In genomic region chr14:105901226-105901625, GRCh38 we compare ENCODE assay signal across 35 cellular contexts.
"Had no signal": no experiment of that assay in that cellular context is flagged by ENCODE, and none has a peak within 500 bp of the region (broad histone marks: within the 10 kb centered on the region; RNA-seq: fewer than 3 reads in every experiment).

No MANE protein-coding gene starts in this region.

- H3K9me3 Mint-ChIP-seq: activated CD4-positive, alpha-beta T cell treated with anti-CD3 and anti-CD28 coated beads, Interleukin-2, amount 10 ng/mL, durations not matched to agents 7 days and 5 days; activated naive CD4-positive, alpha-beta T cell treated with anti-CD3 and anti-CD28 coated beads, Interleukin-2, amount 50 U/mL, for 24 hours; activated T-cell treated with anti-CD3 and anti-CD28 coated beads, Interleukin-2, amount 50 U/mL, for 24 hours; activated T-helper 2 cell treated with anti-CD3 and anti-CD28 coated beads, Interferon-gamma antibody, Interleukin-2, Interleukin-4, amounts not matched to agents 10 μg/mL and 5 μg/mL and 100 μg/mL, durations not matched to agents 14 hours and 24 hours and 36 hours; central memory CD8-positive, alpha-beta T cell had no signal

- H3K27ac Mint-ChIP-seq: activated CD4-positive, alpha-beta T cell treated with anti-CD3 and anti-CD28 coated beads for 36 hours; activated CD4-positive, alpha-beta T cell treated with anti-CD3 and anti-CD28 coated beads, Interleukin-2, amount 10 ng/mL, durations not matched to agents 7 days and 5 days; activated CD8-positive, alpha-beta T cell treated with anti-CD3 and anti-CD28 coated beads, Interleukin-2, amount 10 ng/mL, durations not matched to agents 7 days and 5 days; activated naive CD4-positive, alpha-beta T cell treated with anti-CD3 and anti-CD28 coated beads, Interleukin-2, amount 50 U/mL, for 24 hours; activated naive CD8-positive, alpha-beta T cell treated with anti-CD3 and anti-CD28 coated beads, Interleukin-2, amount 10 ng/mL, durations not matched to agents 7 days and 5 days; activated T-cell treated with anti-CD3 and anti-CD28 coated beads, Interleukin-2, amount 50 U/mL, for 24 hours; activated T-helper 2 cell treated with anti-CD3 and anti-CD28 coated beads, Interferon-gamma antibody, Interleukin-2, Interleukin-4, amounts not matched to agents 10 μg/mL and 5 μg/mL and 100 μg/mL, durations not matched to agents 14 hours and 24 hours and 36 hours had no signal

- H3K4me1 Mint-ChIP-seq: activated naive CD4-positive, alpha-beta T cell treated with anti-CD3 and anti-CD28 coated beads, Interleukin-2, amount 50 U/mL, for 24 hours had no signal

- H3K27ac ChIP-seq: ascending aorta, cardiac muscle cell, PC-9, RWPE1, VCaP had no signal

- H3K4me1 ChIP-seq: ascending aorta had no signal

- H3K4me3 Mint-ChIP-seq: activated CD4-positive, alpha-beta T cell treated with anti-CD3 and anti-CD28 coated beads for 36 hours; activated CD4-positive, alpha-beta T cell treated with anti-CD3 and anti-CD28 coated beads, Interleukin-2, amount 10 ng/mL, durations not matched to agents 7 days and 5 days; activated CD8-positive, alpha-beta T cell treated with anti-CD3 and anti-CD28 coated beads, Interleukin-2, amount 10 ng/mL, durations not matched to agents 7 days and 5 days; activated naive CD4-positive, alpha-beta T cell treated with anti-CD3 and anti-CD28 coated beads, Interleukin-2, amount 50 U/mL, for 24 hours; activated naive CD8-positive, alpha-beta T cell treated with anti-CD3 and anti-CD28 coated beads, Interleukin-2, amount 10 ng/mL, durations not matched to agents 7 days and 5 days; activated T-cell treated with anti-CD3 and anti-CD28 coated beads, Interleukin-2, amount 50 U/mL, for 24 hours; central memory CD8-positive, alpha-beta T cell had no signal

- H3K36me3 ChIP-seq: ascending aorta, cardiac muscle cell, MG63 had no signal

- H2AFZ ChIP-seq: PC-9 had no signal

- H3K4me2 ChIP-seq: PC-9 had no signal

- ATAC-seq: activated CD4-positive, alpha-beta T cell treated with anti-CD3 and anti-CD28 coated beads for 36 hours; activated CD4-positive, CD25-positive, alpha-beta regulatory T cell treated with anti-CD3 and anti-CD28 coated beads, Interleukin-2, amount 50 U/mL, for 24 hours; activated CD8-positive, alpha-beta T cell treated with anti-CD3 and anti-CD28 coated beads, Interleukin-2, amount 10 ng/mL, durations not matched to agents 7 days and 5 days had no signal

- DNase-seq: activated CD4-positive, alpha-beta T cell treated with anti-CD3 and anti-CD28 coated beads for 36 hours; activated CD4-positive, alpha-beta T cell treated with anti-CD3 and anti-CD28 coated beads, Interleukin-2, amount 10 ng/mL, durations not matched to agents 7 days and 5 days; activated CD4-positive, alpha-beta T cell treated with anti-CD3 and anti-CD28 coated beads, Interleukin-2, amount 50 U/mL, for 48 hours; activated CD8-positive, alpha-beta T cell treated with anti-CD3 and anti-CD28 coated beads, Interleukin-2, amount 10 ng/mL, durations not matched to agents 7 days and 5 days; activated gamma-delta T cell; activated naive CD4-positive, alpha-beta T cell treated with Interleukin-2 at 50 U/mL for 16 hours; activated naive CD8-positive, alpha-beta T cell treated with anti-CD3 and anti-CD28 coated beads, Interleukin-2, amount 10 ng/mL, durations not matched to agents 7 days and 5 days; activated T-cell treated with anti-CD3 and anti-CD28 coated beads, Interleukin-2, amount 50 U/mL, for 24 hours; amygdala; Karpas-422; MG63; NCI-H1048; NCI-H1436 treated with DMSO at 0.1 percent for 48 hours; NCI-H1694 treated with DMSO at 0.1 percent for 48 hours; NCI-H2029; NCI-H2107; NCI-H2171; NCI-H510A; NCI-H526; NCI-H748 treated with DMSO at 0.1 percent for 48 hours; NK-92 treated with Interleukin-12 subunit alpha and Interleukin-12 subunit beta, amount 100 ng/mL, for 24 hours; PC-9; Right ventricle myocardium superior; SW 1271; T-helper 1 cell; T-helper 2 cell; T-helper 9 cell had no signal

- H3K4me3 ChIP-seq: ascending aorta, cardiac muscle cell, MG63, PC-9 had no signal

- H3K9me3 ChIP-seq: ascending aorta, MG63 had no signal

- H3K27me3 ChIP-seq: ascending aorta, cardiac muscle cell, MG63 had no signal

- H3K36me3 Mint-ChIP-seq: activated naive CD4-positive, alpha-beta T cell treated with anti-CD3 and anti-CD28 coated beads, Interleukin-2, amount 50 U/mL, for 24 hours; activated naive CD8-positive, alpha-beta T cell treated with anti-CD3 and anti-CD28 coated beads, Interleukin-2, amount 10 ng/mL, durations not matched to agents 7 days and 5 days had no signal
